In the genomic region with DNA sequence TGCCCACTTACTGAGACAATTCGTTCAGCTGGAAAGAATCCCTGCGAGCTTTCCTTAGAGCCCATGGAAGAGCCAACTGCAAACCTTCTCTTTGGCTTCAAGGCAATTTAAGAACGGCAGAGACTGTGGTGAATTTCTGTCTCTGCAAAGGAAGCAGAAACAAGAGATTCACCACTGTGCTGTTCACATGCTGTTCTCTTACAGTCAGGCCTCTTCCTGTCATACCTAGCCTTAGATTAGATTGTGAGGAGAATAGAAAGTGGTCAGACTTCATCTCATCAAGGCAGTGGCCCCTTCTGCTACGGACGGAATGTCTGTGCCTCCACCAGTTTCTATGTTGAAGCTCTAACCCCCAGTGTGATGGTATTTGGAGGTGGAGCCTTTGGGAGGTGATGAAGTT, we compare ENCODE assay signal across 1 cellular context.
TF ChIP-seq lines count a peak whose summit lies in the region.

No MANE protein-coding gene starts in this region.

TF ChIP-seq in IMR-90, 13 proteins besides CTCF, POLR2A, EP300 and RAD21:
- TF ChIP-seq, protein P1, sequence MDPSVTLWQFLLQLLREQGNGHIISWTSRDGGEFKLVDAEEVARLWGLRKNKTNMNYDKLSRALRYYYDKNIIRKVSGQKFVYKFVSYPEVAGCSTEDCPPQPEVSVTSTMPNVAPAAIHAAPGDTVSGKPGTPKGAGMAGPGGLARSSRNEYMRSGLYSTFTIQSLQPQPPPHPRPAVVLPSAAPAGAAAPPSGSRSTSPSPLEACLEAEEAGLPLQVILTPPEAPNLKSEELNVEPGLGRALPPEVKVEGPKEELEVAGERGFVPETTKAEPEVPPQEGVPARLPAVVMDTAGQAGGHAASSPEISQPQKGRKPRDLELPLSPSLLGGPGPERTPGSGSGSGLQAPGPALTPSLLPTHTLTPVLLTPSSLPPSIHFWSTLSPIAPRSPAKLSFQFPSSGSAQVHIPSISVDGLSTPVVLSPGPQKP (IDR thresholded peaks at IDR 0.05; ENCODE audit: borderline replicate concordance, low read depth, low read length) = no peak
- TF ChIP-seq RFX5 (IDR thresholded peaks at IDR 0.05; ENCODE audit: low read depth, low read length) = no peak
- TF ChIP-seq CHD1 (IDR thresholded peaks at IDR 0.05; ENCODE audit: low read depth, low read length) = no peak
- TF ChIP-seq MAZ (IDR thresholded peaks at IDR 0.05; ENCODE audit: borderline replicate concordance, low read depth, low read length) = no peak
- TF ChIP-seq RCOR1 (IDR thresholded peaks at IDR 0.05; ENCODE audit: insufficient replicate concordance, low read length) = no peak
- no peak for TF ChIP-seq SMC3 (IDR thresholded peaks at IDR 0.05; ENCODE audit: low read depth, low read length)
- no peak for TF ChIP-seq CEBPB (IDR thresholded peaks at IDR 0.05; ENCODE audit: low read depth, low read length)
- TF ChIP-seq FOS (IDR thresholded peaks at IDR 0.05; ENCODE audit: low read depth, low read length) = no peak
